In genomic region chr6:90478278-90478677, GRCh38 we compare ENCODE assay signal across 14 cellular contexts.
DNase-seq lines count a peak whose midpoint lies in the region; ATAC-seq, FAIRE-seq and TF ChIP-seq lines count a peak whose summit lies in the region.
"Had no signal": no experiment of that assay in that cellular context is flagged by ENCODE, and none has a peak within 500 bp of the region (broad histone marks: within the 10 kb centered on the region; RNA-seq: fewer than 3 reads in every experiment).

No MANE protein-coding gene starts in this region.

- DNase-seq in DMS 273 (lab: John Stamatoyannopoulos, UW; ENCODE audit: unreplicated experiment) (peak; percentile 39), DMS 273 treated with DMSO at 0.1 percent for 48 hours (lab: John Stamatoyannopoulos, UW) (no peak), astrocyte (ENCODE audit: low read depth) (no peak)
- DNase-seq in stimulated activated CD4-positive, alpha-beta T cell treated with anti-CD3 and anti-CD28 coated beads, Interleukin-15, amount 100 ng/mL, for 24 hours, result peak; percentile 39
- DNase-seq in stimulated activated CD4-positive, alpha-beta T cell treated with anti-CD3 and anti-CD28 coated beads, Interleukin-1b, Interleukin-23, amount 100 ng/mL, for 48 hours, result no peak
- no peak for DNase-seq in effector CD8-positive, alpha-beta T cell (lab: John Stamatoyannopoulos, UW)
- DNase-seq: activated gamma-delta T cell treated with Interleukin-2 at 50 U/mL for 16 hours; effector memory CD8-positive, alpha-beta T cell; HCEC 1CT; NCI-H1105 had no signal

- H3K27ac Mint-ChIP-seq in astrocyte (ENCODE audit: unreplicated experiment), result peak overlapping the region; percentile 41
- peak overlapping the region; percentile 38 for H3K27ac Mint-ChIP-seq in stimulated activated memory B cell treated with anti-CD40 and anti-IgM and Interleukin-4, amounts not matched to agents 10 μg/mL and 1 μg/mL and 100 μg/mL, for 72 hours

- no peak overlapping the region for H3K27ac ChIP-seq in astrocyte (ENCODE audit: low read depth, low read length)
- H3K27ac ChIP-seq: 22Rv1 had no signal

- H3K4me1 ChIP-seq in astrocyte (ENCODE audit: insufficient read depth, low read length), result peaks cover 5% of the 10 kb centered on the region

- TF ChIP-seq CTCF in astrocyte (IDR thresholded peaks at IDR 0.05; ENCODE audit: insufficient read depth, low read depth, low read length), result no peak

- no peaks in the 10 kb centered on the region for H3K27me3 Mint-ChIP-seq in astrocyte (ENCODE audit: low read depth, unreplicated experiment)
- H3K27me3 Mint-ChIP-seq in stimulated activated memory B cell treated with anti-CD40 and anti-IgM and Interleukin-4, amounts not matched to agents 10 μg/mL and 1 μg/mL and 100 μg/mL, for 72 hours, result no peaks in the 10 kb centered on the region
- H3K27me3 Mint-ChIP-seq: effector memory CD8-positive, alpha-beta T cell had no signal

- H3K4me3 Mint-ChIP-seq in astrocyte (ENCODE audit: unreplicated experiment), result no peak overlapping the region
- no peak overlapping the region for H3K4me3 Mint-ChIP-seq in stimulated activated memory B cell treated with anti-CD40 and anti-IgM and Interleukin-4, amounts not matched to agents 10 μg/mL and 1 μg/mL and 100 μg/mL, for 72 hours

- H3K36me3 Mint-ChIP-seq in astrocyte (ENCODE audit: low read depth, unreplicated experiment), result no peaks in the 10 kb centered on the region
- H3K36me3 Mint-ChIP-seq in stimulated activated memory B cell treated with anti-CD40 and anti-IgM and Interleukin-4, amounts not matched to agents 10 μg/mL and 1 μg/mL and 100 μg/mL, for 72 hours, result no peaks in the 10 kb centered on the region

- no peaks in the 10 kb centered on the region for H3K9me3 ChIP-seq in astrocyte (ENCODE audit: insufficient read depth, low read depth, low read length)

- no peak overlapping the region for H2AFZ ChIP-seq in astrocyte (ENCODE audit: low read depth, low read length)

- H3K79me2 ChIP-seq in astrocyte (ENCODE audit: insufficient read depth, low read length), result no peaks in the 10 kb centered on the region

- no peaks in the 10 kb centered on the region for H3K36me3 ChIP-seq in astrocyte (ENCODE audit: insufficient read depth, low read length)

- no peaks in the 10 kb centered on the region for H3K27me3 ChIP-seq in astrocyte (ENCODE audit: insufficient read depth, low read length)

- H3K9me3 Mint-ChIP-seq in astrocyte (ENCODE audit: unreplicated experiment), result peaks cover 9% of the 10 kb centered on the region
- peaks cover 5% of the 10 kb centered on the region for H3K9me3 Mint-ChIP-seq in stimulated activated memory B cell treated with anti-CD40 and anti-IgM and Interleukin-4, amounts not matched to agents 10 μg/mL and 1 μg/mL and 100 μg/mL, for 72 hours
- H3K9me3 Mint-ChIP-seq: effector memory CD8-positive, alpha-beta T cell had no signal

- no peak overlapping the region for H3K9ac ChIP-seq in astrocyte (ENCODE audit: low read length)

- H3K4me3 ChIP-seq in astrocyte (ENCODE audit: insufficient read depth, low read depth, low read length), result no peak overlapping the region

- H3K4me1 Mint-ChIP-seq in astrocyte (ENCODE audit: low read depth, unreplicated experiment), result peaks cover 10% of the 10 kb centered on the region
- peaks cover 32% of the 10 kb centered on the region for H3K4me1 Mint-ChIP-seq in stimulated activated memory B cell treated with anti-CD40 and anti-IgM and Interleukin-4, amounts not matched to agents 10 μg/mL and 1 μg/mL and 100 μg/mL, for 72 hours

- no peak for ATAC-seq in stimulated activated memory B cell treated with anti-CD40 and anti-IgM and Interleukin-4, amounts not matched to agents 10 μg/mL and 1 μg/mL and 100 μg/mL, for 72 hours
- ATAC-seq in GM18502 (IDR thresholded peaks at IDR 0.05; ENCODE audit: poor library complexity, unreplicated experiment), result no peak
- ATAC-seq: effector memory CD8-positive, alpha-beta T cell had no signal

- no peak overlapping the region for H3K4me2 ChIP-seq in astrocyte (ENCODE audit: low read length)

- H4K20me1 ChIP-seq in astrocyte (ENCODE audit: insufficient read depth, low read length), result no peaks in the 10 kb centered on the region

- FAIRE-seq in astrocyte (lab: Jason Lieb, UNC), result no peak
- FAIRE-seq: GM12891 had no signal

Comparison
In these comparisons a context has a peak if more than half of its experiments do, and no peak if none do; other contexts are left out.
1. DNase-seq: peak in DMS 273 (single experiment) and stimulated activated CD4-positive, alpha-beta T cell treated with anti-CD3 and anti-CD28 coated beads, Interleukin-15, amount 100 ng/mL, for 24 hours (single experiment); none in DMS 273 treated with DMSO at 0.1 percent for 48 hours (single experiment), stimulated activated CD4-positive, alpha-beta T cell treated with anti-CD3 and anti-CD28 coated beads, Interleukin-1b, Interleukin-23, amount 100 ng/mL, for 48 hours (single experiment), astrocyte (single experiment) and effector CD8-positive, alpha-beta T cell (single experiment).